In the genomic region with DNA sequence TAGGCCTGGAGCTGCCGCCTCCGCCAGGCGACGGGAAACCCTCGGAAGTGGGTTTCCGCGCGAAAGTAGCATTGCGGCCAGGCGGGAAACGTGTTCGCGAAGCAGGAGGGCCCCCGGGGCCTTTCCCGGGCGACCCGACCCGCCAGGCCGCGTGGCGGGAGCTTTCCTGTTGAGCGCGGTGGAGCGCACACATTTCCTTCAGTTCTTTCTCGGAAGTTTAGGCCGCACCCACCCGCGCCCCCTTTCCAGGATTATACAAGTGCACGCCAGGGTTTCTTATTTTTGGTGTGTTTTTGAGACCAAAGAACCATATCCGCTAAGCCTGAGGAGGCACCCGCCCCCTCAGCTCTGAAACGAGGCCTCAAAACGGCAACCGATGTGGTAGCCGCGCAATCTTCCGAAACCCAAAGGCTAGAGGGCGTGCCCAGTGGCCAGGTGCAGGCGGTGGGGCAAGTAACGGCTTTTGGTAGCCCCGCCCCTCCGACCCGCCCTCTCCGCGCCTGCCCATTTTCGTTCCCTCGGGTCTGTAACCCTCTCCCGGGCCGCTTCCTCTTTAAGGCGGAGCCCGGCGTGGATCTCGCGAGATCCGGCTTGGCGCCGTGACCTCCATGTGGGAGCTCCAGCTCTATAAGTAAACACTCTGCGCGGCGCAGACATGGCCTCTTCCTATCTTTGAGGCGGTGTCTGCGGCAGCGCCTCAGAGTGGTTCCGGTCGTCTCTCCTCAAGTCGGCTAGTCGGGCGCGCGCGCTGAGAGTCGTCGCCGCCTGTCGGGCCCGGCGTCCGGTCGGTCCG, we compare ENCODE assay signal across 8 cellular contexts. TPM values are rescaled to one million over a fixed set of nuclear protein-coding genes. Genes with fewer than 3 reads are reported as not detected.
DNase-seq lines count a peak whose midpoint lies in the region; ATAC-seq, FAIRE-seq and TF ChIP-seq lines count a peak whose summit lies in the region.

A gene with protein sequence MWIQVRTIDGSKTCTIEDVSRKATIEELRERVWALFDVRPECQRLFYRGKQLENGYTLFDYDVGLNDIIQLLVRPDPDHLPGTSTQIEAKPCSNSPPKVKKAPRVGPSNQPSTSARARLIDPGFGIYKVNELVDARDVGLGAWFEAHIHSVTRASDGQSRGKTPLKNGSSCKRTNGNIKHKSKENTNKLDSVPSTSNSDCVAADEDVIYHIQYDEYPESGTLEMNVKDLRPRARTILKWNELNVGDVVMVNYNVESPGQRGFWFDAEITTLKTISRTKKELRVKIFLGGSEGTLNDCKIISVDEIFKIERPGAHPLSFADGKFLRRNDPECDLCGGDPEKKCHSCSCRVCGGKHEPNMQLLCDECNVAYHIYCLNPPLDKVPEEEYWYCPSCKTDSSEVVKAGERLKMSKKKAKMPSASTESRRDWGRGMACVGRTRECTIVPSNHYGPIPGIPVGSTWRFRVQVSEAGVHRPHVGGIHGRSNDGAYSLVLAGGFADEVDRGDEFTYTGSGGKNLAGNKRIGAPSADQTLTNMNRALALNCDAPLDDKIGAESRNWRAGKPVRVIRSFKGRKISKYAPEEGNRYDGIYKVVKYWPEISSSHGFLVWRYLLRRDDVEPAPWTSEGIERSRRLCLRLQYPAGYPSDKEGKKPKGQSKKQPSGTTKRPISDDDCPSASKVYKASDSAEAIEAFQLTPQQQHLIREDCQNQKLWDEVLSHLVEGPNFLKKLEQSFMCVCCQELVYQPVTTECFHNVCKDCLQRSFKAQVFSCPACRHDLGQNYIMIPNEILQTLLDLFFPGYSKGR (plus strand): TSS at position 628 of the 793 bp plus-strand sequence. CDS start 292 bp downstream, outside the sequence.

- H3K27ac Mint-ChIP-seq in T-helper 1 cell treated with Interleukin-12 subunit alpha and Interleukin-12 subunit beta and Interleukin-4 antibody, amounts not matched to agents 30 μg/mL and 1 μg/mL, for 36 hours: peak within 1 kb of the TSS; percentile 93

- no peaks in the 10 kb centered on the region for H3K9me3 ChIP-seq in psoas muscle

- DNase-seq in GM13977 (ENCODE audit: low spot score): peak; percentile 97
- DNase-seq in NCI-H1694 (lab: John Stamatoyannopoulos, UW): peak; percentile 94
- peak; percentile 66 to 98 (median 94) for DNase-seq in amygdala (lab: John Stamatoyannopoulos, UW)
- peak; percentile 100 for DNase-seq in left ventricle myocardium superior
- DNase-seq in psoas muscle: peak; percentile 98 to 99
- peak; percentile 93 for DNase-seq in urothelium cell line (ENCODE audit: low spot score)

- WGBS in psoas muscle, 3 donors: 0 to 1% (median 1%) methylated on average over 75 to 80 of the region's 80 CpGs

- ATAC-seq in HG02884 (IDR thresholded peaks at IDR 0.05; ENCODE audit: unreplicated experiment) (peak; percentile 75), left ventricle myocardium superior (peak; percentile 98), psoas muscle (peak; percentile 98)

- peak within 1 kb of the TSS; percentile 90 for H3K4me3 Mint-ChIP-seq in T-helper 1 cell treated with Interleukin-12 subunit alpha and Interleukin-12 subunit beta and Interleukin-4 antibody, amounts not matched to agents 30 μg/mL and 1 μg/mL, for 36 hours

- peaks cover 5% of the 10 kb centered on the region for H3K27me3 Mint-ChIP-seq in T-helper 1 cell treated with Interleukin-12 subunit alpha and Interleukin-12 subunit beta and Interleukin-4 antibody, amounts not matched to agents 30 μg/mL and 1 μg/mL, for 36 hours (ENCODE audit: low read depth)

- peak within 1 kb of the TSS; percentile 84 for H3K27ac ChIP-seq in psoas muscle

- peaks cover 16% of the 10 kb centered on the region for H3K36me3 Mint-ChIP-seq in T-helper 1 cell treated with Interleukin-12 subunit alpha and Interleukin-12 subunit beta and Interleukin-4 antibody, amounts not matched to agents 30 μg/mL and 1 μg/mL, for 36 hours (ENCODE audit: low read depth)

- peak within 1 kb of the TSS; percentile 99 for H3K4me3 ChIP-seq in psoas muscle

- no peak for TF ChIP-seq CTCF in GM13977 (IDR thresholded peaks at IDR 0.05; ENCODE audit: extremely low read depth, insufficient read depth, missing control alignments)
- TF ChIP-seq CTCF in psoas muscle (IDR thresholded peaks at IDR 0.05): no peak

- intact Hi-C loops in left ventricle myocardium superior (cut with micrococcal nuclease) (no loop called here), psoas muscle (cut with DNase I) (loop anchor here in 1 of 2 donors (5.0 to 10.0 kb wide), 2 partner anchors 270 to 398 kb away; partner anchors contain the start of gene RANBP6)

- no peaks in the 10 kb centered on the region for H3K9me3 Mint-ChIP-seq in T-helper 1 cell treated with Interleukin-12 subunit alpha and Interleukin-12 subunit beta and Interleukin-4 antibody, amounts not matched to agents 30 μg/mL and 1 μg/mL, for 36 hours

- H3K4me1 ChIP-seq in psoas muscle: peaks cover 24% of the 10 kb centered on the region

- FAIRE-seq in urothelium cell line (lab: Jason Lieb, UNC): no peak

- H3K36me3 ChIP-seq in psoas muscle (ENCODE audit: insufficient read depth in 1 of 2, low read depth in 1 of 2): peaks cover 2 to 4% of the 10 kb centered on the region in 2 donors

- peaks cover 42% of the 10 kb centered on the region for H3K4me1 Mint-ChIP-seq in T-helper 1 cell treated with Interleukin-12 subunit alpha and Interleukin-12 subunit beta and Interleukin-4 antibody, amounts not matched to agents 30 μg/mL and 1 μg/mL, for 36 hours (ENCODE audit: low read depth)

- H3K27me3 ChIP-seq in psoas muscle (ENCODE audit: insufficient read depth in 3 of 3, low read length in 2 of 3): peaks cover 0 to 11% (median 0%) of the 10 kb centered on the region in 3 donors

- in situ Hi-C loops in GM13977 (cut with MboI; ENCODE audit: low pct_unique_long_range_greater_than_20kb, low sequenced_read_pairs, unreplicated experiment): no loop called here

RNA-seq across cellular contexts. Expression of the gene that starts here (rescaled TPM):
- total RNA-seq in left ventricle myocardium superior: 19.0 TPM
- total RNA-seq in psoas muscle: 10 to 100 TPM; 12.5 to 18.2 (median 15.2) TPM
- 10 to 100 TPM; 11.2 to 13.3 (median 12.7) TPM for polyA plus RNA-seq in psoas muscle

Comparison
In these comparisons a context has a peak if more than half of its experiments do, and no peak if none do; other contexts are left out.
1. Peak in every context shown above with its lines: DNase-seq, ATAC-seq, H3K4me3 ChIP-seq and H3K27ac ChIP-seq.